ENCODE assay signal across 10 cellular contexts in the genomic region with DNA sequence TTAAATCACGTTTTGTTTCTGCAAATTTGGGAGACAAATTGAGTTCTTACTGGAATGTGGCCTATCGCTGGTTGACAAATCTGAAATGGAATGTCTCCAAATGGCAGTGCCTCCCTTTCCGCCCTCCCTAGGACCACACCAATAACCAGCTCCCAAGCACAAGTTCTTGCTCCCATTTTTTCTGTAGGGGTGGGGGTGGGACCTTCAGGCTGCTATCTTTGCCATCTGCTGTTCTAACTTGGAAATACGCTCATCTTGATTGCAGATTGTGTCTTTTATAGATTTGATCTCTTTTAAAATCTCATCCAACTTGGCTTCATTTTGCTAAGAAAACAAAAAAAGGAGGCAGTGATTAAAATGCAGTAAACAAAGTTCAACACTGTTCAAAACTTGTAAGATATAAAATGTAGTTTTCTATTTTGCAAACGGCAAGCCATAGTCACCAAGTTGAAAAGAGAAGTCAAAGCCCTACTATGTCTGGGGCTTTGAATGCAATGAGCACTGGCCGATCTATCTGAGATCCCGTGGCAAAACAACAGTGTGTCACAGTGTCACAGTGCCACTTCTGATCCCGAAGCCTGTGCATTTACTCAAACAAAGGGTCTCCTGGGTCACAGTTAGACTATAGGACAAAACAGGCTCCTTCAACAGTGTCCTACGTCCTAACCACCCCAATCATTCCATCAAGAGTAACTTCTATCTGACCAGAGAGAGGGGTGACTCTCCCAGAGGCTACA. TPM values are rescaled to one million over a fixed set of nuclear protein-coding genes. Genes with fewer than 3 reads are reported as not detected.
DNase-seq lines count a peak whose midpoint lies in the region; ATAC-seq lines count a peak whose summit lies in the region.
"Had no signal": no experiment of that assay in that cellular context is flagged by ENCODE, and none has a peak within 500 bp of the region (broad histone marks: within the 10 kb centered on the region; RNA-seq: fewer than 3 reads in every experiment).

No MANE protein-coding gene starts in this region.

- H3K9me3 Mint-ChIP-seq in stimulated activated memory B cell treated with anti-CD40 and anti-IgM and Interleukin-4, amounts not matched to agents 10 μg/mL and 1 μg/mL and 100 μg/mL, for 72 hours: no peaks in the 10 kb centered on the region
- H3K9me3 Mint-ChIP-seq: stimulated activated naive CD8-positive, alpha-beta T cell treated with anti-CD3 and anti-CD28 coated beads, Interleukin-15, amount 100 ng/mL, for 72 hours had no signal

- DNase-seq in DMS 273 (lab: John Stamatoyannopoulos, UW; ENCODE audit: unreplicated experiment) (peak; percentile 19), DMS 273 treated with DMSO at 0.1 percent for 48 hours (lab: John Stamatoyannopoulos, UW) (no peak), T-helper 17 cell (no peak), fibroblast of peridontal ligament (ENCODE audit: extremely low read depth) (peak; percentile 62), SHP77 (lab: John Stamatoyannopoulos, UW) (no peak), HuH-7.5 (ENCODE audit: low spot score) (no peak), NCI-H345 (lab: John Stamatoyannopoulos, UW) (no peak)
- DNase-seq: mesendoderm; stimulated activated naive CD8-positive, alpha-beta T cell treated with anti-CD3 and anti-CD28 coated beads, Interleukin-15, amount 100 ng/mL, for 72 hours had no signal

- no peaks in the 10 kb centered on the region for H3K27me3 Mint-ChIP-seq in T-helper 17 cell
- H3K27me3 Mint-ChIP-seq in stimulated activated memory B cell treated with anti-CD40 and anti-IgM and Interleukin-4, amounts not matched to agents 10 μg/mL and 1 μg/mL and 100 μg/mL, for 72 hours: no peaks in the 10 kb centered on the region
- H3K27me3 Mint-ChIP-seq: stimulated activated naive CD8-positive, alpha-beta T cell treated with anti-CD3 and anti-CD28 coated beads, Interleukin-15, amount 100 ng/mL, for 72 hours had no signal

- no peak for ATAC-seq in T-helper 17 cell
- no peak for ATAC-seq in stimulated activated memory B cell treated with anti-CD40 and anti-IgM and Interleukin-4, amounts not matched to agents 10 μg/mL and 1 μg/mL and 100 μg/mL, for 72 hours

- no peaks in the 10 kb centered on the region for H3K36me3 Mint-ChIP-seq in T-helper 17 cell (ENCODE audit: low read depth)
- peaks cover 69% of the 10 kb centered on the region for H3K36me3 Mint-ChIP-seq in stimulated activated memory B cell treated with anti-CD40 and anti-IgM and Interleukin-4, amounts not matched to agents 10 μg/mL and 1 μg/mL and 100 μg/mL, for 72 hours

- H3K9me3 ChIP-seq in T-helper 17 cell (ENCODE audit: control insufficient read depth, low read length, poor library complexity, severe bottlenecking): no peaks in the 10 kb centered on the region

- H3K27ac Mint-ChIP-seq in T-helper 17 cell: peak overlapping the region; percentile 57
- peak overlapping the region; percentile 57 for H3K27ac Mint-ChIP-seq in stimulated activated memory B cell treated with anti-CD40 and anti-IgM and Interleukin-4, amounts not matched to agents 10 μg/mL and 1 μg/mL and 100 μg/mL, for 72 hours

- no peak overlapping the region for H3K4me3 Mint-ChIP-seq in T-helper 17 cell
- no peak overlapping the region for H3K4me3 Mint-ChIP-seq in stimulated activated memory B cell treated with anti-CD40 and anti-IgM and Interleukin-4, amounts not matched to agents 10 μg/mL and 1 μg/mL and 100 μg/mL, for 72 hours

- H3K4me1 Mint-ChIP-seq in T-helper 17 cell: peaks cover 25% of the 10 kb centered on the region
- peaks cover 32% of the 10 kb centered on the region for H3K4me1 Mint-ChIP-seq in stimulated activated memory B cell treated with anti-CD40 and anti-IgM and Interleukin-4, amounts not matched to agents 10 μg/mL and 1 μg/mL and 100 μg/mL, for 72 hours

RNA-seq across cellular contexts. Expression of a gene that starts 13.7 kb away (rescaled TPM):
- 100 to 1,000 TPM in 1 of 2 donors, 10 to 100 TPM in 1; 91.3 to 131 TPM for total RNA-seq in T-helper 17 cell

RNA-seq across cellular contexts. Expression of a gene that starts 49.5 kb away (rescaled TPM):
- total RNA-seq in T-helper 17 cell: 1 to 10 TPM; 3.9 to 5.0 TPM

Comparison
In these comparisons a context has a peak if more than half of its experiments do, and no peak if none do; other contexts are left out.
1. DNase-seq: peak in DMS 273 (single experiment) and fibroblast of peridontal ligament (single experiment); none in DMS 273 treated with DMSO at 0.1 percent for 48 hours (single experiment), T-helper 17 cell (0 of 3), SHP77 (0 of 2), HuH-7.5 (single experiment) and NCI-H345 (single experiment).